Comparison of ENCODE assay signal across 17 cellular contexts in genomic region chr9:90322296-90322695, GRCh38.
A peak's percentile ranks its signal among the peaks of the same experiment; 100 is the strongest.
DNase-seq lines count a peak whose midpoint lies in the region; TF ChIP-seq lines count a peak whose summit lies in the region.
"Had no signal": no experiment of that assay in that cellular context is flagged by ENCODE, and none has a peak within 500 bp of the region (broad histone marks: within the 10 kb centered on the region; RNA-seq: fewer than 3 reads in every experiment).

No MANE protein-coding gene starts in this region.

- peak; percentile 36 for DNase-seq in NCI-H226
- DNase-seq in choroid plexus epithelial cell (ENCODE audit: low read depth) = peak; percentile 47
- peak; percentile 6 for DNase-seq in iris pigment epithelial cell (ENCODE audit: low read depth)
- DNase-seq in medulla oblongata (ENCODE audit: extremely low spot score) = no peak
- DNase-seq in putamen (ENCODE audit: low spot score) = no peak
- DNase-seq in H7 = no peak
- no peak for DNase-seq in activated naive CD4-positive, alpha-beta T cell (lab: John Stamatoyannopoulos, UW)
- DNase-seq: C1 segment of cervical spinal cord; CD8-positive, alpha-beta memory T cell; DMS53; EL; HFFc6; MV-4-11; NCI-H1417; NCI-H187; NCI-H2227 treated with DMSO at 0.1 percent for 48 hours; NCI-H524 treated with DMSO at 0.1 percent for 48 hours had no signal

- no peaks in the 10 kb centered on the region for H3K27me3 ChIP-seq in H7 (ENCODE audit: control insufficient read depth, insufficient read depth, low read length)

- H3K36me3 ChIP-seq in H7 (replicated peaks; ENCODE audit: control insufficient read depth, insufficient read depth, low read length) = no peaks in the 10 kb centered on the region

- no peak for TF ChIP-seq CTCF in choroid plexus epithelial cell (conservative IDR thresholded peaks at IDR 0.05; ENCODE audit: low read depth, low read length)

- no peak overlapping the region for H3K4me3 ChIP-seq in choroid plexus epithelial cell (ENCODE audit: low read depth, low read length)
- H3K4me3 ChIP-seq in H7 (ENCODE audit: insufficient read depth, low read depth, low read length) = no peak overlapping the region

Comparison
In these comparisons a context has a peak if more than half of its experiments do, and no peak if none do; other contexts are left out.
1. DNase-seq: peak in NCI-H226 (single experiment), choroid plexus epithelial cell (single experiment) and iris pigment epithelial cell (single experiment); none in medulla oblongata (single experiment), putamen (single experiment), H7 (single experiment) and activated naive CD4-positive, alpha-beta T cell (0 of 4).